ENCODE assay signal across 10 cellular contexts in the genomic region with DNA sequence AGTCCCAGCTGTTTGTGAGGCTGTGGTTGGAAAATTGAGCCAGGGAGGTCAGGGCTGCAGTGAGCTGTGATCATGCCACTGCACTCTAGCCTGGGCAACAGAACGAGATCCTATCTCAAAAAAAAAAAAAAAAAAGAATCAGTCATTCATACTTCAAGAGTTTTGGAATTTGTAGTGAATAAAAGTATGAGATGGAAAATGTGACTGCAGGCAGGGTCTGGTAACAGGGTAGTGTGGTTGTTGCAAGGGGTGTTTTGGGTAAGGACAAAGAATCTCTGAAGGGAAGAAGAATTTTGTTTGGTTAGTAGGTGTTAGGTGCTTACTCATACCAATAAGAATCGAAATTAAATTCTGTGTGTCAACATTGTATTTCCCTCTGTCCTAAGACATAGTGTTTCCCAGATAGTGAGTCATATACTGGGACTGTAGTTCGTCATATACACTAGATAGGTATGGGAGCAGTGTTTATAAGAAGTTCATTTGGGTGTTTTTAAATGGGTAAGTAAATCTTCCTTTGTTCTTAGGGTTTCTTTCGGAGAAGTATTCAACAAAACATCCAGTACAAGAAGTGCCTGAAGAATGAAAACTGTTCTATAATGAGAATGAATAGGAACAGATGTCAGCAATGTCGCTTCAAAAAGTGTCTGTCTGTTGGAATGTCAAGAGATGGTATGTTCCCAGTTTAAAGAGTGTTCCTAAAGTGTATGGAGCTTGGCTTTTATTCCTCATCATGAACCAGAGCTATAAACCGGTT. TPM values are rescaled to one million over a fixed set of nuclear protein-coding genes. Genes with fewer than 3 reads are reported as not detected.
A peak's percentile ranks its signal among the peaks of the same experiment; 100 is the strongest.
DNase-seq lines count a peak whose midpoint lies in the region; ATAC-seq, FAIRE-seq and TF ChIP-seq lines count a peak whose summit lies in the region.
"Had no signal": no experiment of that assay in that cellular context is flagged by ENCODE, and none has a peak within 500 bp of the region (broad histone marks: within the 10 kb centered on the region; RNA-seq: fewer than 3 reads in every experiment).

No MANE protein-coding gene starts in this region.

- WGBS in A549 (ENCODE audit: missing lambda C conversion rate): 23% methylated on average over 6 of the region's 6 CpGs

- ATAC-seq in A549: peak; percentile 93 to 94

- H2AFZ ChIP-seq in MM.1S (ENCODE audit: low read length): no peak overlapping the region

- H3K36me3 Mint-ChIP-seq in activated naive CD8-positive, alpha-beta T cell: peaks cover 23% of the 10 kb centered on the region

- TF ChIP-seq EP300 in A549 (IDR thresholded peaks at IDR 0.05): no peak; a peak in 1 of 5 replicates

- no peak overlapping the region for H3K9ac ChIP-seq in MM.1S (ENCODE audit: low read length)

- H3K9me3 Mint-ChIP-seq in activated naive CD8-positive, alpha-beta T cell (ENCODE audit: low read depth): no peaks in the 10 kb centered on the region

- peak; percentile 82 for DNase-seq in A549 (ENCODE audit: low read depth in 1 of 2, low spot score in 1 of 2)
- DNase-seq in H4 (ENCODE audit: low spot score): peak; percentile 48
- peak; percentile 94 for DNase-seq in iris pigment epithelial cell (ENCODE audit: low read depth)
- no peak for DNase-seq in KBM-7
- DNase-seq in MM.1S: no peak
- DNase-seq in NOMO-1 treated with dmso at 0.1 percent for 144 hours (lab: John Stamatoyannopoulos, UW; ENCODE audit: unreplicated experiment): no peak
- DNase-seq in WERI-Rb-1: no peak
- DNase-seq: stimulated activated CD4-positive, alpha-beta T cell treated with anti-CD3 and anti-CD28 coated beads, Interleukin-12 subunit alpha, Interleukin-12 subunit beta, amount 100 ng/mL, for 4 hours had no signal

- no peaks in the 10 kb centered on the region for H3K36me3 ChIP-seq in MM.1S (replicated peaks; ENCODE audit: insufficient read depth, low read length)
- H3K36me3 ChIP-seq in WERI-Rb-1: peaks cover 66% of the 10 kb centered on the region

- H3K9me2 ChIP-seq in MM.1S (replicated peaks; ENCODE audit: insufficient read depth, low read length): no peaks in the 10 kb centered on the region

- H3K27ac Mint-ChIP-seq in activated naive CD8-positive, alpha-beta T cell: peak overlapping the region; percentile 56

- in situ Hi-C loops in KBM-7 (cut with MboI; ENCODE audit: low pct_unique_long_range_greater_than_20kb, low sequenced_read_pairs): no loop called here

- CTCF ChIA-PET in A549 (lab: Yijun Ruan, JAX): no interaction called here

- no peaks in the 10 kb centered on the region for H4K20me1 ChIP-seq in MM.1S (ENCODE audit: insufficient read depth, low read length)

- H3K9me3 ChIP-seq in A549 (no peaks in the 10 kb centered on the region), MM.1S (replicated peaks; ENCODE audit: insufficient read depth, low read length) (no peaks in the 10 kb centered on the region), WERI-Rb-1 (ENCODE audit: severe bottlenecking) (no peaks in the 10 kb centered on the region)

- H3K4me3 ChIP-seq in A549 (0 out of 3 replicates have a peak overlapping the region, but pooled peaks have one; percentile 10), MM.1S (ENCODE audit: low read length) (no peak overlapping the region), WERI-Rb-1 (ENCODE audit: low read depth, low read length) (no peak overlapping the region)

- no peak overlapping the region for H3K4me3 Mint-ChIP-seq in activated naive CD8-positive, alpha-beta T cell

- peak in 1 of 2 experiments; percentile 11; a peak in 1 of 5 replicates for TF ChIP-seq RAD21 in A549 (conservative IDR thresholded peaks at IDR 0.05 in 1 of 2, IDR thresholded peaks at IDR 0.05 in 1 of 2)

- TF ChIP-seq POLR2A in A549 (IDR thresholded peaks at IDR 0.05; ENCODE audit: low read length): no peak

- H3F3A ChIP-seq in MM.1S (ENCODE audit: insufficient read depth, low read length): no peaks in the 10 kb centered on the region

- H3K4me1 ChIP-seq in A549 (peaks cover 41% of the 10 kb centered on the region), MM.1S (ENCODE audit: low read length) (no peaks in the 10 kb centered on the region)

- FAIRE-seq in A549 (lab: Jason Lieb, UNC): peak; percentile 54

- H3K27ac ChIP-seq in A549 (peak overlapping the region; percentile 78 to 82; a peak in 5 of 6 replicates), MM.1S (ENCODE audit: low read length) (no peak overlapping the region), WERI-Rb-1 (no peak overlapping the region)
- H3K27ac ChIP-seq: HL-60 had no signal

- peak overlapping the region; percentile 79 for H3K4me2 ChIP-seq in A549
- H3K4me2 ChIP-seq in MM.1S (ENCODE audit: low read depth, low read length): no peak overlapping the region

- H3K4me1 Mint-ChIP-seq in activated naive CD8-positive, alpha-beta T cell (ENCODE audit: low read depth): peaks cover 36% of the 10 kb centered on the region

- no peaks in the 10 kb centered on the region for H3K27me3 Mint-ChIP-seq in activated naive CD8-positive, alpha-beta T cell

- POLR2A ChIA-PET in A549 (lab: Yijun Ruan, JAX): interaction anchor here (1.9 kb wide), 2 partner anchors 13 to 42 kb away, joined by 9 read pairs; a partner anchor contains a TSS

- H3K79me2 ChIP-seq in MM.1S (ENCODE audit: low read length): peaks cover 24% of the 10 kb centered on the region

- H3K27me3 ChIP-seq in MM.1S (replicated peaks; ENCODE audit: insufficient read depth, low read length): no peaks in the 10 kb centered on the region
- H3K27me3 ChIP-seq in WERI-Rb-1 (ENCODE audit: insufficient read depth, low read depth, severe bottlenecking): no peaks in the 10 kb centered on the region

- TF ChIP-seq CTCF in A549 (IDR thresholded peaks at IDR 0.05): no peak
- no peak for TF ChIP-seq CTCF in MM.1S (IDR thresholded peaks at IDR 0.05; ENCODE audit: low read length)
- TF ChIP-seq CTCF in WERI-Rb-1 (IDR thresholded peaks at IDR 0.05; ENCODE audit: low read depth, low read length): no peak

TF ChIP-seq in A549, 52 proteins besides CTCF, POLR2A, EP300 and RAD21:
- TF ChIP-seq, protein P1, sequence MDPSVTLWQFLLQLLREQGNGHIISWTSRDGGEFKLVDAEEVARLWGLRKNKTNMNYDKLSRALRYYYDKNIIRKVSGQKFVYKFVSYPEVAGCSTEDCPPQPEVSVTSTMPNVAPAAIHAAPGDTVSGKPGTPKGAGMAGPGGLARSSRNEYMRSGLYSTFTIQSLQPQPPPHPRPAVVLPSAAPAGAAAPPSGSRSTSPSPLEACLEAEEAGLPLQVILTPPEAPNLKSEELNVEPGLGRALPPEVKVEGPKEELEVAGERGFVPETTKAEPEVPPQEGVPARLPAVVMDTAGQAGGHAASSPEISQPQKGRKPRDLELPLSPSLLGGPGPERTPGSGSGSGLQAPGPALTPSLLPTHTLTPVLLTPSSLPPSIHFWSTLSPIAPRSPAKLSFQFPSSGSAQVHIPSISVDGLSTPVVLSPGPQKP (IDR thresholded peaks at IDR 0.05; ENCODE audit: low read depth, low read length): no peak
- TF ChIP-seq JUNB (IDR thresholded peaks at IDR 0.05) (peak; percentile 85), ZFP36 (IDR thresholded peaks at IDR 0.05; ENCODE audit: borderline replicate concordance, partially characterized antibody) (no peak), CHD4 (IDR thresholded peaks at IDR 0.05; ENCODE audit: borderline replicate concordance) (no peak), RFX5 (IDR thresholded peaks at IDR 0.05) (no peak), GATA3 (IDR thresholded peaks at IDR 0.05; ENCODE audit: borderline replicate concordance) (peak; percentile 72; the same call in 1 of the 2 replicates), ESRRA (IDR thresholded peaks at IDR 0.05; ENCODE audit: borderline replicate concordance, low read length) (no peak), JUN (IDR thresholded peaks at IDR 0.05) (0 out of 5 replicates have a peak, but pooled peaks of 1 of the 2 experiments have one; percentile 33), FOSL2 (IDR thresholded peaks at IDR 0.05) (peak; percentile 79), FOSL2 (CRISPR knock-in tag; IDR thresholded peaks at IDR 0.05) (peak; percentile 95), CEBPB (IDR thresholded peaks at IDR 0.05) (peak in 1 of 2 experiments; percentile 63; a peak in 1 of 4 replicates), FOSB (CRISPR knock-in tag; IDR thresholded peaks at IDR 0.05) (0 out of 2 replicates have a peak, but pooled peaks have one; percentile 23)
TF ChIP-seq in A549: peak in this region for 6.

RNA-seq across cellular contexts. Expression of a gene that starts 14.2 kb away (rescaled TPM):
- polyA plus RNA-seq in A549 (2011; rRNA removed) (18.5 and 18.6 TPM in 2 replicates), A549 (2017; fragmentation: RNase III; extraction: RNeasy Plus Mini Kit Qiagen cat#74134 plus additional on column Dnase treatment) (7.2 to 8.1 TPM (median 7.4 TPM) in 3 replicates)
- polyA plus RNA-seq in A549 (2012; cell fraction: cytosol; rRNA removed): 2.6 and 3.1 TPM in 2 replicates
- 1.2 and 1.9 TPM in 2 replicates for polyA plus RNA-seq in A549 (2012; cell fraction: nucleus; rRNA removed)
- polyA minus RNA-seq in A549 (2011; rRNA and poly(A)+ RNA removed): 15.4 and 18.7 TPM in 2 replicates
- 17.7 and 20.2 TPM in 2 replicates for total RNA-seq in H4 (2014; rRNA removed; shearing (Covaris generic))

RNA-seq across cellular contexts. Expression of a gene that starts 42.4 kb away (rescaled TPM):
- polyA plus RNA-seq in A549 (2011; rRNA removed) (2,933 and 3,149 TPM in 2 replicates), A549 (2017; fragmentation: RNase III; extraction: RNeasy Plus Mini Kit Qiagen cat#74134 plus additional on column Dnase treatment) (2,088 to 2,178 TPM (median 2,158 TPM) in 3 replicates)
- 4,919 and 4,999 TPM in 2 replicates for polyA plus RNA-seq in A549 (2012; cell fraction: cytosol; rRNA removed)
- polyA plus RNA-seq in A549 (2012; cell fraction: nucleus; rRNA removed): 2,649 and 2,666 TPM in 2 replicates
- polyA minus RNA-seq in A549 (2011; rRNA and poly(A)+ RNA removed): 1,758 and 1,776 TPM in 2 replicates
- 2,293 and 2,465 TPM in 2 replicates for total RNA-seq in H4 (2014; rRNA removed; shearing (Covaris generic))

RNA-seq across cellular contexts. Expression of a gene that starts 42.5 kb away (rescaled TPM):
- polyA plus RNA-seq in A549 (2011; rRNA removed) (12.2 and 16.8 TPM in 2 replicates), A549 (2017; fragmentation: RNase III; extraction: RNeasy Plus Mini Kit Qiagen cat#74134 plus additional on column Dnase treatment) (13.8 to 15.5 TPM (median 14.8 TPM) in 3 replicates)
- 3.3 and 3.7 TPM in 2 replicates for polyA plus RNA-seq in A549 (2012; cell fraction: cytosol; rRNA removed)
- polyA plus RNA-seq in A549 (2012; cell fraction: nucleus; rRNA removed): 1.6 and 2.7 TPM in 2 replicates
- 4.0 and 4.2 TPM in 2 replicates for polyA minus RNA-seq in A549 (2011; rRNA and poly(A)+ RNA removed)
- total RNA-seq in H4 (2014; rRNA removed; shearing (Covaris generic)): 8.2 and 11.9 TPM in 2 replicates

Comparison
In these comparisons a context has a peak if more than half of its experiments do, and no peak if none do; other contexts are left out.
1. DNase-seq: peak in A549 (2 of 2), H4 (single experiment) and iris pigment epithelial cell (single experiment); none in KBM-7 (single experiment), MM.1S (single experiment), NOMO-1 treated with dmso at 0.1 percent for 144 hours (single experiment) and WERI-Rb-1 (single experiment).
2. H3K27ac ChIP-seq: peak in A549 (2 of 2); none in MM.1S (single experiment) and WERI-Rb-1 (single experiment).